In the genomic region with DNA sequence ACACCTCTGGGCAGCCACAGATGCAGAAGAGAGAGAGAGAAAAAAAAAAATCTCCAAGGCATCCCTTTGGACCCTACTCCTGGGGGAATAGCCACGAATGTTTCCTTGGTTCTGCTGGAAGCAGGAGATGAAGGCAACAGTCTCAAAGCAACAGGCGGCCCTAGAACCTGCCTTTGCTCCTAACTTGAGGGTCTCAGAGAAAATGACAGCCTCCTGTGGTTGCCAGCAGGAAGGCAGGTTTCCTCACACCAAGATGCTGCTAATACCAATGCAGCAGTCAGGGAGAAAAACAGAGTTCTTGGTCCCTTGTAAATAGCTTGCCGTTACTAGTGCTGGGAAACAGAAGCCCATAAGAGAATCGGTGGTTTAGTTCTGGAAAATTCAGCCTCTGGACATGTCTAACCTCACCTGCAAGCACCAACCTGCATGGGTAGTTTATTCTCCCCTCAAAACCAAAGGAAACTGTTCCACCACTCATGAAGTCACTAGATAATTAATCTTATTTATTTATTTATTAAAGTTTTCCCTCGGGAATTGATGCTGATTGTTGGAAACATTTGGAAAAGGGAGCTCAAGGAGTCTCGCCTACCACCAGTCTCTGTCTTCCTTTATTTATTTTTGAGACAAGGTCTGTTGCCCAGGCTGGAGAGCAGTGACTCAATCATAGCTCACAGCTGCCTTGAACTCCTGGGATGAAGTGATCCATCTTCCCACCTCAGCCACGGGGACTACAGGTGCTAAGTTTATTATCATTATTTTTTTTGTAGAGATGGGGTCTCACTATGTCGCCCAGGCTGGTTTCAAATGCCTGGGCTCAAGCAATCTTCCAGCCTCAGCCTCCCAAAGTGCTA, we compare ENCODE assay signal across 1 cellular context.
TF ChIP-seq lines count a peak whose summit lies in the region.

No MANE protein-coding gene starts in this region.

TF ChIP-seq in GM23338, 12 proteins besides CTCF, POLR2A, EP300 and RAD21:
- TF ChIP-seq, protein P1, sequence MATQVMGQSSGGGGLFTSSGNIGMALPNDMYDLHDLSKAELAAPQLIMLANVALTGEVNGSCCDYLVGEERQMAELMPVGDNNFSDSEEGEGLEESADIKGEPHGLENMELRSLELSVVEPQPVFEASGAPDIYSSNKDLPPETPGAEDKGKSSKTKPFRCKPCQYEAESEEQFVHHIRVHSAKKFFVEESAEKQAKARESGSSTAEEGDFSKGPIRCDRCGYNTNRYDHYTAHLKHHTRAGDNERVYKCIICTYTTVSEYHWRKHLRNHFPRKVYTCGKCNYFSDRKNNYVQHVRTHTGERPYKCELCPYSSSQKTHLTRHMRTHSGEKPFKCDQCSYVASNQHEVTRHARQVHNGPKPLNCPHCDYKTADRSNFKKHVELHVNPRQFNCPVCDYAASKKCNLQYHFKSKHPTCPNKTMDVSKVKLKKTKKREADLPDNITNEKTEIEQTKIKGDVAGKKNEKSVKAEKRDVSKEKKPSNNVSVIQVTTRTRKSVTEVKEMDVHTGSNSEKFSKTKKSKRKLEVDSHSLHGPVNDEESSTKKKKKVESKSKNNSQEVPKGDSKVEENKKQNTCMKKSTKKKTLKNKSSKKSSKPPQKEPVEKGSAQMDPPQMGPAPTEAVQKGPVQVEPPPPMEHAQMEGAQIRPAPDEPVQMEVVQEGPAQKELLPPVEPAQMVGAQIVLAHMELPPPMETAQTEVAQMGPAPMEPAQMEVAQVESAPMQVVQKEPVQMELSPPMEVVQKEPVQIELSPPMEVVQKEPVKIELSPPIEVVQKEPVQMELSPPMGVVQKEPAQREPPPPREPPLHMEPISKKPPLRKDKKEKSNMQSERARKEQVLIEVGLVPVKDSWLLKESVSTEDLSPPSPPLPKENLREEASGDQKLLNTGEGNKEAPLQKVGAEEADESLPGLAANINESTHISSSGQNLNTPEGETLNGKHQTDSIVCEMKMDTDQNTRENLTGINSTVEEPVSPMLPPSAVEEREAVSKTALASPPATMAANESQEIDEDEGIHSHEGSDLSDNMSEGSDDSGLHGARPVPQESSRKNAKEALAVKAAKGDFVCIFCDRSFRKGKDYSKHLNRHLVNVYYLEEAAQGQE (IDR thresholded peaks at IDR 0.05; ENCODE audit: unreplicated experiment), result no peak
- TF ChIP-seq STAT1 (IDR thresholded peaks at IDR 0.05; ENCODE audit: unreplicated experiment) (no peak), EZH2 (IDR thresholded peaks at IDR 0.05; ENCODE audit: low read depth, unreplicated experiment) (no peak), EZH2phosphoT487 (IDR thresholded peaks at IDR 0.05; ENCODE audit: unreplicated experiment) (no peak), CREB1 (CRISPR knock-in tag; IDR thresholded peaks at IDR 0.05; ENCODE audit: low read depth) (no peak), JUNB (IDR thresholded peaks at IDR 0.05; ENCODE audit: unreplicated experiment) (no peak), POLR2AphosphoS5 (IDR thresholded peaks at IDR 0.05; ENCODE audit: low read depth) (no peak), ZNF114 (CRISPR knock-in tag; IDR thresholded peaks at IDR 0.05) (no peak), ZNF331 (CRISPR knock-in tag; IDR thresholded peaks at IDR 0.05; ENCODE audit: low read depth) (no peak)
- TF ChIP-seq, protein P2, sequence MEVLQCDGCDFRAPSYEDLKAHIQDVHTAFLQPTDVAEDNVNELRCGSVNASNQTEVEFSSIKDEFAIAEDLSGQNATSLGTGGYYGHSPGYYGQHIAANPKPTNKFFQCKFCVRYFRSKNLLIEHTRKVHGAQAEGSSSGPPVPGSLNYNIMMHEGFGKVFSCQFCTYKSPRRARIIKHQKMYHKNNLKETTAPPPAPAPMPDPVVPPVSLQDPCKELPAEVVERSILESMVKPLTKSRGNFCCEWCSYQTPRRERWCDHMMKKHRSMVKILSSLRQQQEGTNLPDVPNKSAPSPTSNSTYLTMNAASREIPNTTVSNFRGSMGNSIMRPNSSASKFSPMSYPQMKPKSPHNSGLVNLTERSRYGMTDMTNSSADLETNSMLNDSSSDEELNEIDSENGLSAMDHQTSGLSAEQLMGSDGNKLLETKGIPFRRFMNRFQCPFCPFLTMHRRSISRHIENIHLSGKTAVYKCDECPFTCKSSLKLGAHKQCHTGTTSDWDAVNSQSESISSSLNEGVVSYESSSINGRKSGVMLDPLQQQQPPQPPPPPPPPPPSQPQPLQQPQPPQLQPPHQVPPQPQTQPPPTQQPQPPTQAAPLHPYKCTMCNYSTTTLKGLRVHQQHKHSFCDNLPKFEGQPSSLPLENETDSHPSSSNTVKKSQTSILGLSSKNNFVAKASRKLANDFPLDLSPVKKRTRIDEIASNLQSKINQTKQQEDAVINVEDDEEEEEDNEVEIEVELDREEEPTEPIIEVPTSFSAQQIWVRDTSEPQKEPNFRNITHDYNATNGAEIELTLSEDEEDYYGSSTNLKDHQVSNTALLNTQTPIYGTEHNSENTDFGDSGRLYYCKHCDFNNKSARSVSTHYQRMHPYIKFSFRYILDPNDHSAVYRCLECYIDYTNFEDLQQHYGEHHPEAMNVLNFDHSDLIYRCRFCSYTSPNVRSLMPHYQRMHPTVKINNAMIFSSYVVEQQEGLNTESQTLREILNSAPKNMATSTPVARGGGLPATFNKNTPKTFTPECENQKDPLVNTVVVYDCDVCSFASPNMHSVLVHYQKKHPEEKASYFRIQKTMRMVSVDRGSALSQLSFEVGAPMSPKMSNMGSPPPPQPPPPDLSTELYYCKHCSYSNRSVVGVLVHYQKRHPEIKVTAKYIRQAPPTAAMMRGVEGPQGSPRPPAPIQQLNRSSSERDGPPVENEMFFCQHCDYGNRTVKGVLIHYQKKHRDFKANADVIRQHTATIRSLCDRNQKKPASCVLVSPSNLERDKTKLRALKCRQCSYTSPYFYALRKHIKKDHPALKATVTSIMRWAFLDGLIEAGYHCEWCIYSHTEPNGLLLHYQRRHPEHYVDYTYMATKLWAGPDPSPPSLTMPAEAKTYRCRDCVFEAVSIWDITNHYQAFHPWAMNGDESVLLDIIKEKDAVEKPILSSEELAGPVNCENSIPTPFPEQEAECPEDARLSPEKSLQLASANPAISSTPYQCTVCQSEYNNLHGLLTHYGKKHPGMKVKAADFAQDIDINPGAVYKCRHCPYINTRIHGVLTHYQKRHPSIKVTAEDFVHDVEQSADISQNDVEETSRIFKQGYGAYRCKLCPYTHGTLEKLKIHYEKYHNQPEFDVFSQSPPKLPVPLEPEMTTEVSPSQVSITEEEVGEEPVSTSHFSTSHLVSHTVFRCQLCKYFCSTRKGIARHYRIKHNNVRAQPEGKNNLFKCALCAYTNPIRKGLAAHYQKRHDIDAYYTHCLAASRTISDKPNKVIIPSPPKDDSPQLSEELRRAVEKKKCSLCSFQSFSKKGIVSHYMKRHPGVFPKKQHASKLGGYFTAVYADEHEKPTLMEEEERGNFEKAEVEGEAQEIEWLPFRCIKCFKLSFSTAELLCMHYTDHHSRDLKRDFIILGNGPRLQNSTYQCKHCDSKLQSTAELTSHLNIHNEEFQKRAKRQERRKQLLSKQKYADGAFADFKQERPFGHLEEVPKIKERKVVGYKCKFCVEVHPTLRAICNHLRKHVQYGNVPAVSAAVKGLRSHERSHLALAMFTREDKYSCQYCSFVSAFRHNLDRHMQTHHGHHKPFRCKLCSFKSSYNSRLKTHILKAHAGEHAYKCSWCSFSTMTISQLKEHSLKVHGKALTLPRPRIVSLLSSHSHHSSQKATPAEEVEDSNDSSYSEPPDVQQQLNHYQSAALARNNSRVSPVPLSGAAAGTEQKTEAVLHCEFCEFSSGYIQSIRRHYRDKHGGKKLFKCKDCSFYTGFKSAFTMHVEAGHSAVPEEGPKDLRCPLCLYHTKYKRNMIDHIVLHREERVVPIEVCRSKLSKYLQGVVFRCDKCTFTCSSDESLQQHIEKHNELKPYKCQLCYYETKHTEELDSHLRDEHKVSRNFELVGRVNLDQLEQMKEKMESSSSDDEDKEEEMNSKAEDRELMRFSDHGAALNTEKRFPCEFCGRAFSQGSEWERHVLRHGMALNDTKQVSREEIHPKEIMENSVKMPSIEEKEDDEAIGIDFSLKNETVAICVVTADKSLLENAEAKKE (CRISPR knock-in tag; IDR thresholded peaks at IDR 0.05), result no peak
